Comparison of ENCODE assay signal across 2 cellular contexts in genomic region chr3:112519424-112520001, GRCh38.
TF ChIP-seq lines count a peak whose summit lies in the region.

No MANE protein-coding gene starts in this region.

TF ChIP-seq in HEK293, 187 proteins besides CTCF, POLR2A, EP300 and RAD21:
- no peak for TF ChIP-seq ZNF416 (tag by site-specific recombination; IDR thresholded peaks at IDR 0.05)
- TF ChIP-seq ZBTB7A (tag by site-specific recombination; IDR thresholded peaks at IDR 0.05; ENCODE audit: low read depth): no peak
- peak; percentile 53 for TF ChIP-seq ZNF654 (tag by site-specific recombination; IDR thresholded peaks at IDR 0.05; ENCODE audit: low read depth)

TF ChIP-seq in HepG2, 621 proteins besides CTCF, POLR2A, EP300 and RAD21:
- TF ChIP-seq STAG1 (CRISPR knock-in tag; IDR thresholded peaks at IDR 0.05) (peak; percentile 70), SMC3 (IDR thresholded peaks at IDR 0.05; ENCODE audit: low read length) (peak; percentile 63), MIER2 (CRISPR knock-in tag; IDR thresholded peaks at IDR 0.05) (no peak)
